In the genomic region with DNA sequence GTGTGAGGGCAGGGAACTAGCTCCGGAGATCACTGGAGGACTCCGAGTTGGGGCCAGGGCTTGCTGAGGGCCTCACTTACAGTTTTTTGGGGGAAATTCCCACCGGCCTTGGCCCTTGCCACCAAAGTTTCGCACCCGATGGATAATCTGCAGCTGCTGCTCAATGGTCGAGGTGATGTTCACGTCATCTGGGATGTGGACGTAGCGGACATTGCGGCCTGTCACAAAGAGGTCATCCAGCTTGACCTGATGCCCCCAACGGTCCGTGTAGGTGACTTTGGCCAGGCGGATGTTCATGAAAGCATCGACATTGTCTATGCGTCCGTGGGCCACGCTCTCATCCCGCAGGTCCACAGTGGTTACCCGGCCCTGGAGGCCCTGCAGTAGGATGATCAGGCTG, we compare ENCODE assay signal across 25 cellular contexts.
"Had no signal": no experiment of that assay in that cellular context is flagged by ENCODE, and none has a peak within 500 bp of the region (broad histone marks: within the 10 kb centered on the region; RNA-seq: fewer than 3 reads in every experiment).

No MANE protein-coding gene starts in this region.

- FAIRE-seq: endometrium had no signal

- H3K4me1 ChIP-seq: prostate gland had no signal

- H3K27ac ChIP-seq: esophagus squamous epithelium, left lung, prostate gland, sigmoid colon, stomach, tibial artery had no signal

- H3K27me3 Mint-ChIP-seq: effector memory CD8-positive, alpha-beta T cell; naive B cell; natural killer cell treated with Interleukin-12 subunit alpha and Interleukin-12 subunit beta and Interleukin-15 and Interleukin-18, amount 100 ng/mL, for 72 hours; type B pancreatic cell had no signal

- H3K27ac Mint-ChIP-seq: effector memory CD8-positive, alpha-beta T cell; natural killer cell treated with Interleukin-12 subunit alpha and Interleukin-12 subunit beta and Interleukin-15 and Interleukin-18, amount 100 ng/mL, for 72 hours; stimulated activated effector memory CD8-positive, alpha-beta T cell treated with anti-CD3 and anti-CD28 coated beads, Interleukin-12 subunit alpha, Interleukin-12 subunit beta, amount 100 ng/mL, for 72 hours; type B pancreatic cell had no signal

- H3K9me3 ChIP-seq: esophagus squamous epithelium, left lung, mucosa of descending colon, prostate gland, sigmoid colon, stomach, tibial artery had no signal

- H3K4me3 ChIP-seq: esophagus squamous epithelium, left lung, mucosa of descending colon, prostate gland, sigmoid colon, stomach, tibial artery had no signal

- H3K9me3 Mint-ChIP-seq: effector memory CD8-positive, alpha-beta T cell; mesothelial cell of epicardium; natural killer cell treated with Interleukin-12 subunit alpha and Interleukin-12 subunit beta and Interleukin-15 and Interleukin-18, amount 100 ng/mL, for 72 hours; neural crest cell; stimulated activated effector memory CD8-positive, alpha-beta T cell treated with anti-CD3 and anti-CD28 coated beads, Interleukin-12 subunit alpha, Interleukin-12 subunit beta, amount 100 ng/mL, for 72 hours; type B pancreatic cell had no signal

- H3K4me3 Mint-ChIP-seq: mesothelial cell of epicardium; natural killer cell treated with Interleukin-12 subunit alpha and Interleukin-12 subunit beta and Interleukin-15 and Interleukin-18, amount 100 ng/mL, for 72 hours; stimulated activated effector memory CD8-positive, alpha-beta T cell treated with anti-CD3 and anti-CD28 coated beads, Interleukin-12 subunit alpha, Interleukin-12 subunit beta, amount 100 ng/mL, for 72 hours; type B pancreatic cell had no signal

- ATAC-seq: effector memory CD8-positive, alpha-beta T cell; left cardiac atrium; left lung; mucosa of descending colon; natural killer cell treated with Interleukin-12 subunit alpha and Interleukin-12 subunit beta and Interleukin-15 and Interleukin-18, amount 100 ng/mL, for 72 hours; right cardiac atrium; stimulated activated effector memory CD8-positive, alpha-beta T cell treated with anti-CD3 and anti-CD28 coated beads, Interleukin-12 subunit alpha, Interleukin-12 subunit beta, amount 100 ng/mL, for 72 hours had no signal

- DNase-seq: cortex of kidney; effector memory CD8-positive, alpha-beta T cell; erythroblast; esophagus squamous epithelium; foreskin melanocyte; left cardiac atrium; left lung; mesenchymal stem cell; mucosa of descending colon; naive B cell; nucleus accumbens; sigmoid colon; stimulated activated CD4-positive, alpha-beta T cell treated with anti-CD3 and anti-CD28 coated beads, Interleukin-2, amount 100 ng/mL, for 24 hours; stimulated activated CD4-positive, alpha-beta T cell treated with anti-CD3 and anti-CD28 coated beads, Interleukin-4, amount 100 ng/mL, for 24 hours; stimulated activated naive CD4-positive, alpha-beta T cell treated with Interleukin-2 at 50 U/mL for 16 hours; stomach; tibial artery had no signal

- H3K27me3 ChIP-seq: esophagus squamous epithelium, left lung, sigmoid colon, stomach, tibial artery had no signal
